8 cellular contexts compared by ENCODE assay signal in genomic region chr7:73851410-73852338, GRCh38. TPM values are rescaled to one million over a fixed set of nuclear protein-coding genes. Genes with fewer than 3 reads are reported as not detected.
DNase-seq lines count a peak whose midpoint lies in the region; ATAC-seq and TF ChIP-seq lines count a peak whose summit lies in the region.

No MANE protein-coding gene starts in this region.

- ATAC-seq in GM21619 (IDR thresholded peaks at IDR 0.05; ENCODE audit: unreplicated experiment), result peak; percentile 76
- ATAC-seq in activated T-cell treated with anti-CD3 and anti-CD28 coated beads, Interleukin-2, amount 50 U/mL, for 72 hours (replicated peaks in 1 of 2), result peak; percentile 98

- no peaks in the 10 kb centered on the region for H3K9me3 Mint-ChIP-seq in activated T-cell treated with anti-CD3 and anti-CD28 coated beads, Interleukin-2, amount 50 U/mL, for 72 hours

- peaks cover 37% of the 10 kb centered on the region for H3K27me3 Mint-ChIP-seq in activated T-cell treated with anti-CD3 and anti-CD28 coated beads, Interleukin-2, amount 50 U/mL, for 72 hours (ENCODE audit: low read depth)

- H3K27ac Mint-ChIP-seq in activated T-cell treated with anti-CD3 and anti-CD28 coated beads, Interleukin-2, amount 50 U/mL, for 72 hours, result peak overlapping the region; percentile 76

- H3K4me1 Mint-ChIP-seq in activated T-cell treated with anti-CD3 and anti-CD28 coated beads, Interleukin-2, amount 50 U/mL, for 72 hours (ENCODE audit: low read depth), result peaks cover 38% of the 10 kb centered on the region

- TF ChIP-seq CTCF in right atrium auricular region (IDR thresholded peaks at IDR 0.05), result no peak

- H3K9ac ChIP-seq in subcutaneous abdominal adipose tissue (ENCODE audit: low read length in 5 of 5), result no peak overlapping the region

- no peaks in the 10 kb centered on the region for H3K9me3 ChIP-seq in right atrium auricular region
- H3K9me3 ChIP-seq in subcutaneous abdominal adipose tissue (ENCODE audit: control insufficient read depth in 5 of 5, low read length in 5 of 5), result no peaks in the 10 kb centered on the region

- H3K4me1 ChIP-seq in right atrium auricular region, result peaks cover 0 to 26% of the 10 kb centered on the region in 2 donors
- peaks cover 2 to 14% (median 8%) of the 10 kb centered on the region in 5 donors for H3K4me1 ChIP-seq in subcutaneous abdominal adipose tissue (ENCODE audit: control insufficient read depth in 5 of 5, insufficient read depth in 5 of 5, low read length in 5 of 5)

- H3K27me3 ChIP-seq in right atrium auricular region (no peaks in the 10 kb centered on the region), subcutaneous abdominal adipose tissue (ENCODE audit: control insufficient read depth in 5 of 5, insufficient read depth in 4 of 5, low read length in 5 of 5) (peaks cover 0 to 7% (median 0%) of the 10 kb centered on the region in 5 donors)

- DNase-seq in GM04503 (ENCODE audit: low read depth) (peak; percentile 97), Kasumi-1 (lab: John Stamatoyannopoulos, UW) (peak; percentile 62 to 68), right atrium auricular region (ENCODE audit: low spot score) (no peak), cortex of kidney (lab: John Stamatoyannopoulos, UW) (no peak), NCI-H82 (lab: John Stamatoyannopoulos, UW) (no peak)
- peak; percentile 53 to 59 for DNase-seq in activated T-cell treated with anti-CD3 and anti-CD28 coated beads, Interleukin-2, amount 50 U/mL, for 72 hours

- peak overlapping the region; percentile 61 to 78 for H3K27ac ChIP-seq in right atrium auricular region
- H3K27ac ChIP-seq in subcutaneous abdominal adipose tissue (ENCODE audit: low read depth, low read length), result peak overlapping the region; percentile 57

- no peaks in the 10 kb centered on the region for H3K36me3 ChIP-seq in right atrium auricular region
- H3K36me3 ChIP-seq in subcutaneous abdominal adipose tissue (ENCODE audit: control insufficient read depth in 5 of 5, insufficient read depth in 5 of 5, low read length in 5 of 5), result no peaks in the 10 kb centered on the region

- no peaks in the 10 kb centered on the region for H3K36me3 Mint-ChIP-seq in activated T-cell treated with anti-CD3 and anti-CD28 coated beads, Interleukin-2, amount 50 U/mL, for 72 hours (ENCODE audit: insufficient read depth in 2 of 2)

- H3K4me3 Mint-ChIP-seq in activated T-cell treated with anti-CD3 and anti-CD28 coated beads, Interleukin-2, amount 50 U/mL, for 72 hours, result peak overlapping the region; percentile 47 to 66

- H3K4me3 ChIP-seq in right atrium auricular region (no peak overlapping the region), subcutaneous abdominal adipose tissue (ENCODE audit: low read depth in 1 of 5, low read length in 5 of 5) (no peak overlapping the region)

RNA-seq across cellular contexts. Expression of gene TMEM270, which starts 9.3 kb away (rescaled TPM):
- not detected for total RNA-seq in activated T-cell treated with anti-CD3 and anti-CD28 coated beads, Interleukin-2, amount 50 U/mL, for 72 hours
- not detected for total RNA-seq in right atrium auricular region

RNA-seq across cellular contexts. Expression of gene METTL27, which starts 9.4 kb away (rescaled TPM):
- total RNA-seq in activated T-cell treated with anti-CD3 and anti-CD28 coated beads, Interleukin-2, amount 50 U/mL, for 72 hours, result 1 to 10 TPM in 1 of 2 donors, not detected in 1; 1.8 TPM
- under 1 TPM in 1 of 2 donors, not detected in 1; 0.39 TPM for total RNA-seq in right atrium auricular region

RNA-seq across cellular contexts. Expression of gene CLDN4, which starts 20.9 kb away (rescaled TPM):
- total RNA-seq in activated T-cell treated with anti-CD3 and anti-CD28 coated beads, Interleukin-2, amount 50 U/mL, for 72 hours, result under 1 TPM; 0.34 to 0.53 TPM
- total RNA-seq in right atrium auricular region, result under 1 TPM in 1 of 2 donors, not detected in 1; 0.41 TPM

Comparison
In these comparisons a context has a peak if more than half of its experiments do, and no peak if none do; other contexts are left out.
1. DNase-seq: peak in GM04503 (single experiment), Kasumi-1 (2 of 2) and activated T-cell treated with anti-CD3 and anti-CD28 coated beads, Interleukin-2, amount 50 U/mL, for 72 hours (2 of 2); none in right atrium auricular region (single experiment), cortex of kidney (single experiment) and NCI-H82 (single experiment).